4 cellular contexts compared by ENCODE assay signal in the genomic region with DNA sequence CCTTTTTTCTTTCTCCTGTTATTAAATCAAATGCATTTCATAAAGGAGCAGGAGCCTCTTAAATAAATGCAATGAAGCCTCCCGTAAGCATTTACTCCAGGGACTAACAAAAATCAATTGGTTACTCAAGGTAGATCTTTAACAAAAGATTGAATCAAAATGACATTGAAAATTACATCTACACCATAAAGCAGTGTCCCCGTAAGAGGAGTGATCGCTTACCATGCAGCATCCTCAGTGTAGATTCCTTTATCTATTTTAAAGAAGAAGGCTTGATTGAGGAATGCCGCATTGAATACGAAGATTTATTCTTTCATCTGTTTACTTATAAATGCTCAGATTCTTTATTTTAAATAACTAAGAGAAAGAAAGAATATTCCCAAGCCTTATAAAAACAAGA. TPM values are rescaled to one million over a fixed set of nuclear protein-coding genes. Genes with fewer than 3 reads are reported as not detected.
"Had no signal": no experiment of that assay in that cellular context is flagged by ENCODE, and none has a peak within 500 bp of the region (broad histone marks: within the 10 kb centered on the region; RNA-seq: fewer than 3 reads in every experiment).

No MANE protein-coding gene starts in this region.

- H3K4me3 ChIP-seq: GM12878 had no signal

- ATAC-seq: GM12878 had no signal

- DNase-seq: GDM1, GF-D8 had no signal

RNA-seq across cellular contexts. Expression of a gene that starts 54.9 kb away (rescaled TPM):
- total RNA-seq: G401, GM12878 had no signal
